ENCODE assay signal across 22 cellular contexts in genomic region chr2:143313861-143314260, GRCh38.
"Had no signal": no experiment of that assay in that cellular context is flagged by ENCODE, and none has a peak within 500 bp of the region (broad histone marks: within the 10 kb centered on the region; RNA-seq: fewer than 3 reads in every experiment).

No MANE protein-coding gene starts in this region.

- H3K4me3 ChIP-seq: SJCRH30 had no signal

- DNase-seq: IMR-90; Kasumi-1; MM.1S; NCI-H1092 treated with DMSO at 0.1 percent for 48 hours; NCI-H1436; NCI-H187; NCI-H2029; NCI-H2081 treated with DMSO at 0.1 percent for 48 hours; NCI-H2171; NCI-H226; NCI-H510A; NCI-H524 treated with DMSO at 0.1 percent for 48 hours; NCI-H69; NCI-H774; NK-92 treated with Interleukin-12 subunit alpha and Interleukin-12 subunit beta, amount 100 ng/mL, for 24 hours; PC-3; SHP77 treated with DMSO at 0.1 percent for 48 hours had no signal

- H3K27ac ChIP-seq: KMS-11, SJCRH30 had no signal

- H3K36me3 ChIP-seq: SJCRH30 had no signal

- H3K9ac ChIP-seq: KMS-11 had no signal

- H3K4me2 ChIP-seq: KMS-11 had no signal

- H3K27me3 ChIP-seq: SJCRH30 had no signal

- ATAC-seq: Panc1, PC-3, Right ventricle myocardium inferior, SK-N-SH treated with all-trans-retinoic acid at 6 μM for 48 hours had no signal

- H3K9me3 ChIP-seq: SJCRH30 had no signal
